ENCODE assay signal across 13 cellular contexts in the genomic region with DNA sequence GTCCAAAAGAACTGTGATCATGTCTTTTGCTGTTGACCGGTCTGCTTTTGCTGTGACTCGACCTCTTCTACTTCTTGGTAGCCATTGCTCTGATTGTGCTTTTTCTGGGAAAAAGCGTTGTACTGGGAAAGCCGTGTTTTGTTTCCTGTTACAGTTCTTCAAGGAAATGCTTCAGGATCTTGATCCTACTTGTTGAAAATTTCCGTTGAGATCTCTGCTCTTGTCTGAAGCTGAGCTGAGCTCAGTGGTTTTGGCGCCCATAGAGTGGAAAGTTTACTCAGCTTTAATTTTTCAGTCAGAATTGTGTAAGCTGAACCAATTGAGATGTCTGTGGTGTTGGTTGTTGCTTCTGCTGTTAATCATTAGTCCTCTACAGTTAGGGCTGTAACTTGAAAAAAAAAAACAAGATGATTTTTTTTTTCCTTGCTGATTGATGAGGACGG.
DNase-seq lines count a peak whose midpoint lies in the region; ATAC-seq and TF ChIP-seq lines count a peak whose summit lies in the region.
"Had no signal": no experiment of that assay in that cellular context is flagged by ENCODE, and none has a peak within 500 bp of the region (broad histone marks: within the 10 kb centered on the region; RNA-seq: fewer than 3 reads in every experiment).

No MANE protein-coding gene starts in this region.

- H2AFZ ChIP-seq in hepatocyte: no peak overlapping the region

- no peaks in the 10 kb centered on the region for H3K9me3 ChIP-seq in hepatocyte (ENCODE audit: low read depth)
- H3K9me3 ChIP-seq in sigmoid colon: no peaks in the 10 kb centered on the region
- H3K9me3 ChIP-seq in HAP-1: no peaks in the 10 kb centered on the region

- TF ChIP-seq POLR2A in sigmoid colon (IDR thresholded peaks at IDR 0.05): no peak

- 71% methylated on average over 7 of the region's 7 CpGs for WGBS in hepatocyte (ENCODE audit: low lambda C conversion rate, missing lambda C conversion rate)
- WGBS in sigmoid colon, 2 donors: 6 to 56% methylated on average over 7 of the region's 7 CpGs

- no peaks in the 10 kb centered on the region for H4K20me1 ChIP-seq in hepatocyte (ENCODE audit: insufficient read depth, poor library complexity, severe bottlenecking)

- no peak for TF ChIP-seq EP300 in sigmoid colon (IDR thresholded peaks at IDR 0.05)

- H3K4me2 ChIP-seq in hepatocyte: peak overlapping the region; percentile 11

- H3K36me3 ChIP-seq in hepatocyte (replicated peaks; ENCODE audit: insufficient read depth, low read depth): no peaks in the 10 kb centered on the region
- H3K36me3 ChIP-seq in sigmoid colon: no peaks in the 10 kb centered on the region
- H3K36me3 ChIP-seq in HAP-1 (replicated peaks): no peaks in the 10 kb centered on the region

- no peaks in the 10 kb centered on the region for H3K79me2 ChIP-seq in hepatocyte

- intact Hi-C loops in sigmoid colon (cut with DNase I): no loop called here

- H3K4me3 ChIP-seq in hepatocyte (no peak overlapping the region), sigmoid colon (no peak overlapping the region), HAP-1 (no peak overlapping the region)

- no peaks in the 10 kb centered on the region for H3K9me2 ChIP-seq in hepatocyte (replicated peaks; ENCODE audit: insufficient read depth)

- ATAC-seq in GM18517 (IDR thresholded peaks at IDR 0.05; ENCODE audit: unreplicated experiment): no peak
- ATAC-seq: T-helper 17 cell had no signal

- TF ChIP-seq CTCF in hepatocyte (IDR thresholded peaks at IDR 0.05; ENCODE audit: poor library complexity) (no peak), sigmoid colon (IDR thresholded peaks at IDR 0.05) (no peak), GM13976 (IDR thresholded peaks at IDR 0.05; ENCODE audit: borderline replicate concordance, control extremely low read depth, extremely low read depth, insufficient read depth, missing control alignments) (no peak)

- H3K27ac ChIP-seq in hepatocyte: peak overlapping the region; percentile 65
- peak overlapping the region; percentile 71 to 90 (median 78) for H3K27ac ChIP-seq in sigmoid colon

- H3K4me1 ChIP-seq in hepatocyte (ENCODE audit: insufficient read depth) (peaks cover 5% of the 10 kb centered on the region), sigmoid colon (peaks cover 0 to 47% (median 45%) of the 10 kb centered on the region in 4 donors), HAP-1 (no peaks in the 10 kb centered on the region)

- in situ Hi-C loops in HAP-1 (cut with MboI; ENCODE audit: low sequenced_read_pairs): no loop called here
- in situ Hi-C loops in GM13976 (cut with MboI; ENCODE audit: low sequenced_read_pairs, unreplicated experiment): no loop called here

- DNase-seq in GM04504 (ENCODE audit: low read depth) (peak; percentile 48), astrocyte of the hippocampus (ENCODE audit: low read depth, low spot score) (peak; percentile 59), hepatocyte (ENCODE audit: low spot score) (peak; percentile 33), sigmoid colon (no peak), HAP-1 (ENCODE audit: low spot score in 2 of 2) (no peak), GM19238 (ENCODE audit: insufficient read length, low spot score) (no peak), GM13976 (ENCODE audit: low spot score) (no peak)
- DNase-seq: Calu3; effector CD4-positive, alpha-beta T cell; H9; stimulated activated CD4-positive, alpha-beta T cell treated with anti-CD3 and anti-CD28 coated beads, Interleukin-1b, Interleukin-23, amount 100 ng/mL, for 48 hours; T-helper 17 cell had no signal

- H3K27me3 ChIP-seq in hepatocyte: no peaks in the 10 kb centered on the region
- H3K27me3 ChIP-seq in sigmoid colon: no peaks in the 10 kb centered on the region
- H3K27me3 ChIP-seq in HAP-1 (ENCODE audit: low read depth): no peaks in the 10 kb centered on the region

Comparison
In these comparisons a context has a peak if more than half of its experiments do, and no peak if none do; other contexts are left out.
1. DNase-seq: peak in GM04504 (single experiment), astrocyte of the hippocampus (single experiment) and hepatocyte (single experiment); none in sigmoid colon (single experiment), HAP-1 (0 of 2), GM19238 (single experiment) and GM13976 (single experiment).